ENCODE assay signal across 21 cellular contexts in genomic region chr10:110649652-110650264, GRCh38. TPM values are rescaled to one million over a fixed set of nuclear protein-coding genes. Genes with fewer than 3 reads are reported as not detected.
A peak's percentile ranks its signal among the peaks of the same experiment; 100 is the strongest.
DNase-seq lines count a peak whose midpoint lies in the region; ATAC-seq, FAIRE-seq and TF ChIP-seq lines count a peak whose summit lies in the region.
"Had no signal": no experiment of that assay in that cellular context is flagged by ENCODE, and none has a peak within 500 bp of the region (broad histone marks: within the 10 kb centered on the region; RNA-seq: fewer than 3 reads in every experiment).

No MANE protein-coding gene starts in this region.

- peaks cover 5% of the 10 kb centered on the region; the same call in 1 of the 2 replicates for H3K36me3 ChIP-seq in SJSA1
- H3K36me3 ChIP-seq: MG63, suprapubic skin had no signal

- peaks cover 24% of the 10 kb centered on the region for H3K27me3 Mint-ChIP-seq in memory B cell
- peaks cover 4% of the 10 kb centered on the region for H3K27me3 Mint-ChIP-seq in endothelial cell (ENCODE audit: unreplicated experiment)

- H3K9me3 Mint-ChIP-seq in memory B cell (no peaks in the 10 kb centered on the region), endothelial cell (ENCODE audit: unreplicated experiment) (no peaks in the 10 kb centered on the region)
- H3K9me3 Mint-ChIP-seq: activated CD4-positive, alpha-beta memory T cell treated with anti-CD3 and anti-CD28 coated beads, Interleukin-2, amount 10 ng/mL, durations not matched to agents 7 days and 5 days; activated T-helper 2 cell treated with anti-CD3 and anti-CD28 coated beads, Interferon-gamma antibody, Interleukin-2, Interleukin-4, amounts not matched to agents 10 μg/mL and 5 μg/mL and 100 μg/mL, durations not matched to agents 14 hours and 24 hours and 36 hours; CD4-positive, alpha-beta memory T cell; stimulated activated memory B cell treated with anti-CD40 and anti-IgM and Interleukin-4, amounts not matched to agents 10 μg/mL and 1 μg/mL and 100 μg/mL, for 72 hours had no signal

- peaks cover 11% of the 10 kb centered on the region for H3K4me1 Mint-ChIP-seq in memory B cell
- peaks cover 2% of the 10 kb centered on the region for H3K4me1 Mint-ChIP-seq in endothelial cell (ENCODE audit: unreplicated experiment)

- DNase-seq in AG10803 (ENCODE audit: low read depth) (peak; percentile 21), SJSA1 (ENCODE audit: low read depth in 1 of 2, low spot score in 2 of 2) (peak; percentile 89 to 96), memory B cell (ENCODE audit: low spot score in 2 of 2) (no peak), endothelial cell (ENCODE audit: low spot score) (no peak), AG20443 (ENCODE audit: low spot score) (no peak)
- DNase-seq: activated CD4-positive, alpha-beta memory T cell treated with anti-CD3 and anti-CD28 coated beads, Interleukin-2, amount 10 ng/mL, durations not matched to agents 7 days and 5 days; activated CD4-positive, CD25-positive, alpha-beta regulatory T cell treated with anti-CD3 and anti-CD28 coated beads, Interleukin-2, amount 50 U/mL, for 72 hours; CD4-positive, alpha-beta memory T cell; MG63; NCI-H1694; stimulated activated CD4-positive, alpha-beta T cell treated with anti-CD3 and anti-CD28 coated beads, Interleukin-4, amount 100 ng/mL, for 1 hour had no signal

- H3K9me3 ChIP-seq in SJSA1 (replicated peaks) = no peaks in the 10 kb centered on the region
- H3K9me3 ChIP-seq: MG63, suprapubic skin had no signal

- peak; percentile 44 for FAIRE-seq in G401.6 (lab: Jason Lieb, UNC)
- FAIRE-seq: astrocyte, urothelium cell line had no signal

- H3K4me3 Mint-ChIP-seq in memory B cell (peak overlapping the region; percentile 2), endothelial cell (ENCODE audit: unreplicated experiment) (no peak overlapping the region)
- H3K4me3 Mint-ChIP-seq: activated CD4-positive, alpha-beta memory T cell treated with anti-CD3 and anti-CD28 coated beads, Interleukin-2, amount 10 ng/mL, durations not matched to agents 7 days and 5 days; activated naive CD8-positive, alpha-beta T cell; CD4-positive, alpha-beta memory T cell; stimulated activated memory B cell treated with anti-CD40 and anti-IgM and Interleukin-4, amounts not matched to agents 10 μg/mL and 1 μg/mL and 100 μg/mL, for 72 hours had no signal

- H3K4me3 ChIP-seq in AG10803 (ENCODE audit: low read length) = no peak overlapping the region
- H3K4me3 ChIP-seq in SJSA1 = peak overlapping the region; percentile 11
- H3K4me3 ChIP-seq: GM23248, MG63, suprapubic skin had no signal

- no peaks in the 10 kb centered on the region for H3K27me3 ChIP-seq in SJSA1 (replicated peaks)

- H3K4me1 ChIP-seq in SJSA1 (replicated peaks) = peaks cover 60% of the 10 kb centered on the region
- H3K4me1 ChIP-seq: suprapubic skin had no signal

- H3K36me3 Mint-ChIP-seq in memory B cell (no peaks in the 10 kb centered on the region), endothelial cell (ENCODE audit: low read depth, unreplicated experiment) (peaks cover 2% of the 10 kb centered on the region)
- H3K36me3 Mint-ChIP-seq: activated naive CD8-positive, alpha-beta T cell; CD4-positive, alpha-beta memory T cell; stimulated activated memory B cell treated with anti-CD40 and anti-IgM and Interleukin-4, amounts not matched to agents 10 μg/mL and 1 μg/mL and 100 μg/mL, for 72 hours had no signal

- TF ChIP-seq CTCF in AG10803 (conservative IDR thresholded peaks at IDR 0.05; ENCODE audit: low read length) (no peak), endothelial cell (IDR thresholded peaks at IDR 0.05; ENCODE audit: unreplicated experiment) (no peak)

- H3K27ac ChIP-seq in SJSA1 = peak overlapping the region; percentile 93
- H3K27ac ChIP-seq: epithelial cell of prostate, GM23248, suprapubic skin had no signal

- ATAC-seq in memory B cell (ENCODE audit: low read depth) = peak; percentile 66
- ATAC-seq in HG03565 (IDR thresholded peaks at IDR 0.05; ENCODE audit: unreplicated experiment) = no peak
- ATAC-seq: stimulated activated memory B cell treated with anti-CD40 and anti-IgM and Interleukin-4, amounts not matched to agents 10 μg/mL and 1 μg/mL and 100 μg/mL, for 72 hours had no signal

- H3K27ac Mint-ChIP-seq in memory B cell (no peak overlapping the region), endothelial cell (ENCODE audit: unreplicated experiment) (no peak overlapping the region)
- H3K27ac Mint-ChIP-seq: activated CD4-positive, alpha-beta memory T cell treated with anti-CD3 and anti-CD28 coated beads, Interleukin-2, amount 10 ng/mL, durations not matched to agents 7 days and 5 days; activated naive CD8-positive, alpha-beta T cell; activated T-helper 2 cell treated with anti-CD3 and anti-CD28 coated beads, Interferon-gamma antibody, Interleukin-2, Interleukin-4, amounts not matched to agents 10 μg/mL and 5 μg/mL and 100 μg/mL, durations not matched to agents 14 hours and 24 hours and 36 hours; CD4-positive, alpha-beta memory T cell; stimulated activated memory B cell treated with anti-CD40 and anti-IgM and Interleukin-4, amounts not matched to agents 10 μg/mL and 1 μg/mL and 100 μg/mL, for 72 hours had no signal

RNA-seq across cellular contexts. Expression of gene RBM20, which starts 5.6 kb away (rescaled TPM):
- total RNA-seq in SJSA1 (2014; rRNA removed; shearing (Covaris generic)) = 16.5 and 17.0 TPM in 2 replicates
- total RNA-seq in endothelial cell (ENCODE audit: unreplicated experiment) = 1.0 TPM
- total RNA-seq: CD4-positive, alpha-beta memory T cell; GM23248 had no signal

Comparison
In these comparisons a context has a peak if more than half of its experiments do, and no peak if none do; other contexts are left out.
1. DNase-seq: peak in AG10803 (single experiment) and SJSA1 (2 of 2); none in memory B cell (0 of 2), endothelial cell (single experiment) and AG20443 (single experiment).